18 cellular contexts compared by ENCODE assay signal in the genomic region with DNA sequence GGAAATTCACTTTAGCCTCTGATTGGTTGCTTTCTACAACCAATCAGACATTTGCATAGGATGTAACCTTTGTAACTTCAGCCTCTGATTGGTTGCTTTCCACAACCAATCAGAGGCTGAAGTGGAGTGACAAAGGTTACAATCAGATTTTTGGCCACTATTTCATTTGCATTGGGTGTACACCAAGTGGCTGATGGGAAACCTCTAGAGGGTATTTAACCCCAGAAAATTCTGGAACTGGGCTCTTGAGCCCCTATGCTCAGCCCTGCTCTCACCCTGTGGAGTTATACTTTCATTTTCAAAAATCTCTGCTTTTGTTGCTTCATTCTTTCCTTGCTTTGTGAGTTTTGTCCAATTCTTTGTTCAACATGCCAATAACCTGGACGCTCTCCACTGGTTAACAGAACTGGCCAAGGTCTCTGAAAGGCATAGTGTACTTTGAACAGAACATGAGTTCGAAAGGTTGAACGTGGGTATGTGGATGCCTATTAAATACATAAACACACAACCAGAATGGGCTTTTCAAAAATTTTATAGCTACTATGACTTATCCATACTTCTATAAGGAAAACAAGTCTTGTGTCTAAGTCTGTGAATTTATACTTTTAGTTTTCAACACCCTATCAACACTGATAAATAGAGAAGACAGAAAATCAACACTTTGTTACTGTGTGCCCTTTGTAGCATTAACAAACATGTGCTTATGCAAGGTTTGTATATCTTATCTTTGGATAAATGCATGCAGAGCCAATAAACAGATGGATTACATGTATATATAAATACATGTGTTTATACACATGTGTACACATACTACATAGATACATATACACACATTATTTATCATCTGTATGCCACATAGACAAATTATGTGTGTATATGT.
A peak's percentile ranks its signal among the peaks of the same experiment; 100 is the strongest.
DNase-seq lines count a peak whose midpoint lies in the region; ATAC-seq and TF ChIP-seq lines count a peak whose summit lies in the region.
"Had no signal": no experiment of that assay in that cellular context is flagged by ENCODE, and none has a peak within 500 bp of the region (broad histone marks: within the 10 kb centered on the region; RNA-seq: fewer than 3 reads in every experiment).

No MANE protein-coding gene starts in this region.

- 42% methylated on average over 3 of the region's 3 CpGs for WGBS in right lobe of liver (ENCODE audit: insufficient coverage, low coverage, low lambda C conversion rate, missing lambda C conversion rate)

- intact Hi-C loops in right lobe of liver (cut with DNase I) = no loop called here

- TF ChIP-seq POLR2A in right lobe of liver (IDR thresholded peaks at IDR 0.05) = no peak

- DNase-seq in NAMALWA (ENCODE audit: low spot score) (peak; percentile 7), SK-MEL-5 (ENCODE audit: low read depth, low spot score) (peak; percentile 17), left lobe of liver (ENCODE audit: low spot score) (peak; percentile 54), right lobe of liver (peak in 1 of 3 donors; percentile 66), mucosa of gallbladder (ENCODE audit: low spot score) (no peak)
- DNase-seq in activated CD8-positive, alpha-beta memory T cell treated with anti-CD3 and anti-CD28 coated beads for 24 hours = no peak
- DNase-seq: C1 segment of cervical spinal cord; CD4-positive, alpha-beta memory T cell; COR-L47; DMS153; EL; GDM1; H9 had no signal

- no peaks in the 10 kb centered on the region for H3K9me3 ChIP-seq in right lobe of liver

- H3K27me3 ChIP-seq in right lobe of liver = no peaks in the 10 kb centered on the region

- H3K27ac ChIP-seq in right lobe of liver = peak overlapping the region in 2 of 3 donors; percentile 66 to 72

- TF ChIP-seq CTCF in right lobe of liver (IDR thresholded peaks at IDR 0.05) = no peak

- H3K4me1 ChIP-seq in right lobe of liver = peaks cover 0 to 8% (median 0%) of the 10 kb centered on the region in 4 donors

- ATAC-seq in left lobe of liver (peak; percentile 96), right lobe of liver (peak; percentile 92 to 96 (median 92)), GM19023 (IDR thresholded peaks at IDR 0.05; ENCODE audit: unreplicated experiment) (no peak), HG03280 (IDR thresholded peaks at IDR 0.05; ENCODE audit: unreplicated experiment) (no peak)
- ATAC-seq: GM12878, GM23338, HCT116 had no signal

- in situ Hi-C loops in SK-MEL-5 (cut with HindIII; ENCODE audit: low pct_unique_long_range_greater_than_20kb, low sequenced_read_pairs) = no loop called here

- no peaks in the 10 kb centered on the region for H3K36me3 ChIP-seq in right lobe of liver

- H3K4me3 ChIP-seq in right lobe of liver = peak overlapping the region in 2 of 3 donors; percentile 15 to 18
- H3K4me3 ChIP-seq: GM12878, GM23338 had no signal

Comparison
In these comparisons a context has a peak if more than half of its experiments do, and no peak if none do; other contexts are left out.
1. DNase-seq: peak in NAMALWA (single experiment), SK-MEL-5 (single experiment) and left lobe of liver (single experiment); none in mucosa of gallbladder (single experiment) and activated CD8-positive, alpha-beta memory T cell treated with anti-CD3 and anti-CD28 coated beads for 24 hours (single experiment).
2. ATAC-seq: peak in left lobe of liver (single experiment) and right lobe of liver (4 of 4); none in GM19023 (single experiment) and HG03280 (single experiment).